ENCODE assay signal across 10 cellular contexts in the genomic region with DNA sequence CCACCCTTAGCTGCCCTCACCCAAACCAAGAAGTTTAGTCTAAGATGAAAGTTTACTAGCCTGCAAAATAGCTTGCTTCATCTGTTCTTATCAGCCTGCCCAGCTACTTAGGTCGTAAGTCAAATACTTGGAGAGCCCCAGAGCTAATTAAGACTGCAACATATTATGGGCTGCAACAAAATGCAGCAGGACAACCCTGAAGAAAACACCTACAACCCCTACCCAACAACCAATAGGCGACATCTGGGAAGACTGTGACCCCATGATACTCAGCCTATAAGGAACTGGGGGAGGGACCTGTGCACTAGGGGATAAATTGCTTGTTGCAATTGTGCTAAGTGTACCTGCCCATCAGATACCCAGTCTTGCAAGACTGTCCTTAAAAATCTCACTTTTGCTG.
"Had no signal": no experiment of that assay in that cellular context is flagged by ENCODE, and none has a peak within 500 bp of the region (broad histone marks: within the 10 kb centered on the region; RNA-seq: fewer than 3 reads in every experiment).

No MANE protein-coding gene starts in this region.

- H3K36me3 ChIP-seq: HAP-1 had no signal

- ATAC-seq: HCT116, HepG2 had no signal

- H3K4me1 ChIP-seq: HAP-1 had no signal

- DNase-seq: GM23248, GOT3, H7, HFFc6, KG1 had no signal

- H3K4me3 ChIP-seq: GM23248, HAP-1 had no signal

- H3K27ac Mint-ChIP-seq: HFFc6, IgD-negative memory B cell had no signal

- H3K9me3 ChIP-seq: HAP-1 had no signal

- H3K27ac ChIP-seq: GM23248, HL-60 had no signal

- H3K4me1 Mint-ChIP-seq: IgD-negative memory B cell had no signal

- FAIRE-seq: HepG2 had no signal

- H3K9ac ChIP-seq: GM23248 had no signal

- H3K4me3 Mint-ChIP-seq: HFFc6, IgD-negative memory B cell had no signal

- H3K9me3 Mint-ChIP-seq: HFFc6, IgD-negative memory B cell had no signal

- H2AFZ ChIP-seq: GM23248 had no signal
